ENCODE assay signal across 1 cellular context in genomic region chr12:51907083-51907863, GRCh38.
TF ChIP-seq lines count a peak whose summit lies in the region.

ACVRL1 (plus strand) TSS chr12:51907504; CDS start chr12:51912475, 4,971 bp downstream.

TF ChIP-seq in H1, 55 proteins besides CTCF, POLR2A, EP300 and RAD21 (continued from another document):
- no peak for TF ChIP-seq FOSL1 (IDR thresholded peaks at IDR 0.05; ENCODE audit: insufficient read depth, low read depth, low read length)
- TF ChIP-seq TAF1 (IDR thresholded peaks at IDR 0.05; ENCODE audit: low read depth, low read length): no peak
- no peak for TF ChIP-seq TAF7 (optimal IDR thresholded peaks at IDR 0.05; ENCODE audit: borderline replicate concordance, low read depth, low read length)
